13 cellular contexts compared by ENCODE assay signal in the genomic region with DNA sequence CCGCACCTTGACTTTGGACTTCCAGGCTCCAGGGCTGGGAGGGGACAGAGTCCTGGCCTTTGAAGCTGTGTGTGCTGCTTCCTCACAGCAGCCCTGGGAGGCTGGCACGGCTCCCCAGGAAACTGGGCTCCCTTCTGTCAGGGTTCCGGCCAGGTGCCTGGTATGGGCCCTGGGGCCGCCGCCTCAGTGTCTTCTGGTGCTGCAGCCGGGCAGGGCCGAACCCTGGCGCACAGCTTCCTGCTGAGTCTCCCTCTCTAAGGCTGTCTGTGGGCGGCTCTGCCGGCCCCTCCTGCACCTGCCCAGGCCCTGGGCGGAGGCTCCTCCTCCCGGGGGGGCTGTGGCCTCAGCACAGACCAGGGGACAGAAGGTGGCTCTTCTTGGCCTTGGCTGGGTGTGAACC. TPM values are rescaled to one million over a fixed set of nuclear protein-coding genes. Genes with fewer than 3 reads are reported as not detected.
DNase-seq lines count a peak whose midpoint lies in the region; ATAC-seq and TF ChIP-seq lines count a peak whose summit lies in the region.
"Had no signal": no experiment of that assay in that cellular context is flagged by ENCODE, and none has a peak within 500 bp of the region (broad histone marks: within the 10 kb centered on the region; RNA-seq: fewer than 3 reads in every experiment).

No MANE protein-coding gene starts in this region.

- peaks cover 34% of the 10 kb centered on the region for H3K4me1 ChIP-seq in CD4-positive, CD25-positive, alpha-beta regulatory T cell (ENCODE audit: control insufficient read depth, insufficient read depth, low read length, poor library complexity, severe bottlenecking)

- intact Hi-C loops in natural killer cell (cut with micrococcal nuclease): no loop called here

- H3K9me3 Mint-ChIP-seq in CD4-positive, CD25-positive, alpha-beta regulatory T cell: peaks cover 0 to 4% (median 0%) of the 10 kb centered on the region in 7 donors
- H3K9me3 Mint-ChIP-seq in activated naive CD8-positive, alpha-beta T cell treated with anti-CD3 and anti-CD28 coated beads, Interleukin-2, amount 50 U/mL, for 24 hours: no peaks in the 10 kb centered on the region
- no peaks in the 10 kb centered on the region for H3K9me3 Mint-ChIP-seq in natural killer cell
- H3K9me3 Mint-ChIP-seq: activated CD4-positive, alpha-beta T cell treated with anti-CD3 and anti-CD28 coated beads, Interleukin-2, amount 10 ng/mL, durations not matched to agents 7 days and 5 days; activated naive CD8-positive, alpha-beta T cell treated with anti-CD3 and anti-CD28 coated beads, Interleukin-2, amount 10 ng/mL, durations not matched to agents 7 days and 5 days had no signal

- DNase-seq in CD4-positive, CD25-positive, alpha-beta regulatory T cell: peak in 1 of 3 donors; percentile 22
- DNase-seq in activated naive CD8-positive, alpha-beta T cell treated with anti-CD3 and anti-CD28 coated beads, Interleukin-2, amount 50 U/mL, for 24 hours: no peak
- DNase-seq in natural killer cell (no peak), NK-92 (lab: John Stamatoyannopoulos, UW; ENCODE audit: unreplicated experiment) (no peak), NCI-H1436 treated with DMSO at 0.1 percent for 48 hours (lab: John Stamatoyannopoulos, UW) (no peak)
- DNase-seq: activated CD4-positive, alpha-beta T cell treated with anti-CD3 and anti-CD28 coated beads, Interleukin-2, amount 10 ng/mL, durations not matched to agents 7 days and 5 days; activated naive CD8-positive, alpha-beta T cell treated with anti-CD3 and anti-CD28 coated beads, Interleukin-2, amount 10 ng/mL, durations not matched to agents 7 days and 5 days; effector CD8-positive, alpha-beta T cell; hippocampal formation had no signal

- no peak overlapping the region for H3K27ac ChIP-seq in CD4-positive, CD25-positive, alpha-beta regulatory T cell (ENCODE audit: insufficient read depth, low read length, poor library complexity, severe bottlenecking)

- H3K4me1 Mint-ChIP-seq in CD4-positive, CD25-positive, alpha-beta regulatory T cell: peaks cover 0 to 34% (median 14%) of the 10 kb centered on the region in 4 donors
- peaks cover 24% of the 10 kb centered on the region for H3K4me1 Mint-ChIP-seq in activated naive CD8-positive, alpha-beta T cell treated with anti-CD3 and anti-CD28 coated beads, Interleukin-2, amount 50 U/mL, for 24 hours
- H3K4me1 Mint-ChIP-seq in natural killer cell: peaks cover 8 to 36% of the 10 kb centered on the region in 2 donors

- peak overlapping the region in 2 of 3 donors; percentile 93 for H3K27ac Mint-ChIP-seq in CD4-positive, CD25-positive, alpha-beta regulatory T cell
- H3K27ac Mint-ChIP-seq in activated naive CD8-positive, alpha-beta T cell treated with anti-CD3 and anti-CD28 coated beads, Interleukin-2, amount 50 U/mL, for 24 hours: peak overlapping the region; percentile 72
- peak overlapping the region; percentile 14 to 78 for H3K27ac Mint-ChIP-seq in natural killer cell

- no peak overlapping the region for H3K4me3 Mint-ChIP-seq in CD4-positive, CD25-positive, alpha-beta regulatory T cell
- H3K4me3 Mint-ChIP-seq in activated naive CD8-positive, alpha-beta T cell treated with anti-CD3 and anti-CD28 coated beads, Interleukin-2, amount 50 U/mL, for 24 hours: no peak overlapping the region
- H3K4me3 Mint-ChIP-seq in natural killer cell: no peak overlapping the region
- H3K4me3 Mint-ChIP-seq: activated CD4-positive, alpha-beta T cell treated with anti-CD3 and anti-CD28 coated beads, Interleukin-2, amount 10 ng/mL, durations not matched to agents 7 days and 5 days; activated naive CD8-positive, alpha-beta T cell treated with anti-CD3 and anti-CD28 coated beads, Interleukin-2, amount 10 ng/mL, durations not matched to agents 7 days and 5 days; CD14-positive monocyte had no signal

- H3K36me3 Mint-ChIP-seq in CD4-positive, CD25-positive, alpha-beta regulatory T cell: peaks cover 5% of the 10 kb centered on the region
- H3K36me3 Mint-ChIP-seq in activated naive CD8-positive, alpha-beta T cell treated with anti-CD3 and anti-CD28 coated beads, Interleukin-2, amount 50 U/mL, for 24 hours (ENCODE audit: low read depth): peaks cover 9% of the 10 kb centered on the region
- no peaks in the 10 kb centered on the region for H3K36me3 Mint-ChIP-seq in natural killer cell

- no peaks in the 10 kb centered on the region for H3K27me3 Mint-ChIP-seq in CD4-positive, CD25-positive, alpha-beta regulatory T cell
- H3K27me3 Mint-ChIP-seq in activated naive CD8-positive, alpha-beta T cell treated with anti-CD3 and anti-CD28 coated beads, Interleukin-2, amount 50 U/mL, for 24 hours: no peaks in the 10 kb centered on the region
- no peaks in the 10 kb centered on the region for H3K27me3 Mint-ChIP-seq in natural killer cell (ENCODE audit: low read depth in 2 of 2)
- H3K27me3 Mint-ChIP-seq: activated CD4-positive, alpha-beta T cell treated with anti-CD3 and anti-CD28 coated beads, Interleukin-2, amount 10 ng/mL, durations not matched to agents 7 days and 5 days; activated naive CD8-positive, alpha-beta T cell treated with anti-CD3 and anti-CD28 coated beads, Interleukin-2, amount 10 ng/mL, durations not matched to agents 7 days and 5 days had no signal

- H3K27me3 ChIP-seq in CD4-positive, CD25-positive, alpha-beta regulatory T cell (ENCODE audit: control insufficient read depth, insufficient read depth, low read length): no peaks in the 10 kb centered on the region

- H3K4me3 ChIP-seq in CD4-positive, CD25-positive, alpha-beta regulatory T cell (ENCODE audit: low read depth, low read length): no peak overlapping the region

- H3K9me3 ChIP-seq in CD4-positive, CD25-positive, alpha-beta regulatory T cell (ENCODE audit: control insufficient read depth in 2 of 2, low read length in 2 of 2): no peaks in the 10 kb centered on the region

- no peak for ATAC-seq in CD4-positive, CD25-positive, alpha-beta regulatory T cell (ENCODE audit: low read depth in 2 of 2)
- ATAC-seq in GM18505 (IDR thresholded peaks at IDR 0.05; ENCODE audit: unreplicated experiment) (no peak), natural killer cell (no peak), GM19467 (IDR thresholded peaks at IDR 0.05; ENCODE audit: unreplicated experiment) (no peak), GM18870 (IDR thresholded peaks at IDR 0.05; ENCODE audit: unreplicated experiment) (no peak)
- no peak for ATAC-seq in activated naive CD8-positive, alpha-beta T cell treated with anti-CD3 and anti-CD28 coated beads, Interleukin-2, amount 50 U/mL, for 24 hours

- H3K36me3 ChIP-seq in CD4-positive, CD25-positive, alpha-beta regulatory T cell (ENCODE audit: control insufficient read depth, insufficient read depth, low read length): no peaks in the 10 kb centered on the region

- TF ChIP-seq POLR2A in GM18505 (IDR thresholded peaks at IDR 0.05; ENCODE audit: borderline replicate concordance, extremely low read depth, insufficient read depth, insufficient read length): peak; percentile 19

- TF ChIP-seq CTCF in natural killer cell (IDR thresholded peaks at IDR 0.05): no peak

RNA-seq across cellular contexts. Expression of gene GPX4, which starts 32.4 kb away (rescaled TPM):
- 112 TPM for total RNA-seq in CD4-positive, CD25-positive, alpha-beta regulatory T cell
- 100 to 1,000 TPM; 318 to 406 (median 354) TPM for polyA plus RNA-seq in CD4-positive, CD25-positive, alpha-beta regulatory T cell
- total RNA-seq in natural killer cell: 100 to 1,000 TPM; 108 to 126 (median 121) TPM

RNA-seq across cellular contexts. Expression of gene SBNO2, which starts 37.9 kb away (rescaled TPM):
- total RNA-seq in CD4-positive, CD25-positive, alpha-beta regulatory T cell: 139 TPM
- polyA plus RNA-seq in CD4-positive, CD25-positive, alpha-beta regulatory T cell: 1 to 10 TPM; 2.0 to 5.1 (median 2.7) TPM
- 100 to 1,000 TPM in 1 of 3 donors, 10 to 100 TPM in 2; 92.0 to 106 (median 94.3) TPM for total RNA-seq in natural killer cell

RNA-seq across cellular contexts. Expression of gene POLR2E, which starts 41.0 kb away (rescaled TPM):
- 72.4 TPM for total RNA-seq in CD4-positive, CD25-positive, alpha-beta regulatory T cell
- polyA plus RNA-seq in CD4-positive, CD25-positive, alpha-beta regulatory T cell: 100 to 1,000 TPM; 120 to 145 (median 133) TPM
- 100 to 1,000 TPM in 1 of 3 donors, 10 to 100 TPM in 2; 77.3 to 105 (median 91.6) TPM for total RNA-seq in natural killer cell
